8 cellular contexts compared by ENCODE assay signal in the genomic region with DNA sequence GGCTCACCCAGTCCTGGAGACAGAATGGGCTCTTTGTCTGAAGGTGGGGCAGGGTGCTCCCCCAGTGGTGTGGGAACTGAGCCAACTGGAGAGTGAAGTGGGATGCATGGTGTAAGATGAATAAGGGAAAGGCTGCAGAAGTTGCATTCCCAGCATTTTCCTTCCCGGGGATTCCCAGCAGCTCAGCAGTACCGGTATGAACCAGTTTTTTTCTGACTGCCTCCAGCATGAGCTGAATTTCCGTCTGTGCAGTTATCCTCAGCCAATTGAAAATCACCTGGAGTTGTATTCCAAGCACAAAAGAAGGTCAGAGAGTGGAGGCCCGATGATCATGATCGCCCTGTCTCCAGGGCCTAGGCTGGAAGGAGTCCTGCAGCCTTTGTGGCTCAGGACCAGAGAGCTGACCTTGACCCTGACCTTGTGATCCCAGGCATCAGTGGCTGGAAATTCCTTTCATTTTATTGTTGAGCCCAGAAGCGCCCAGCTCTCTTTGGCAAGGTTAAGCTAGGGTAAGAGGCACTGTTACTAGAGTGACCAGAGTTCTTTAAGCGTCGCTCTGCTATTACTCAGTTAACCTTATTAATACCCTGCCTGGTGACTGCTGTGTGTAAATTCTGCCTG. TPM values are rescaled to one million over a fixed set of nuclear protein-coding genes. Genes with fewer than 3 reads are reported as not detected.
DNase-seq lines count a peak whose midpoint lies in the region; ATAC-seq and TF ChIP-seq lines count a peak whose summit lies in the region.

No MANE protein-coding gene starts in this region.

- no peak for ATAC-seq in GM21825 (IDR thresholded peaks at IDR 0.05; ENCODE audit: unreplicated experiment)

- H3K9ac ChIP-seq in OCI-LY3 (ENCODE audit: low read length): peak overlapping the region; percentile 52; the same call in 1 of the 2 replicates

- H3K4me1 ChIP-seq in OCI-LY3 (ENCODE audit: low read length): peaks cover 56% of the 10 kb centered on the region
- peaks cover 39 to 70% of the 10 kb centered on the region in 2 donors for H3K4me1 ChIP-seq in thyroid gland

- no peaks in the 10 kb centered on the region for H3K27me3 ChIP-seq in OCI-LY3 (ENCODE audit: low read depth, low read length)
- no peaks in the 10 kb centered on the region for H3K27me3 ChIP-seq in thyroid gland

- no peak overlapping the region for H2AFZ ChIP-seq in OCI-LY3 (ENCODE audit: low read depth, low read length)

- intact Hi-C loops in thyroid gland (cut with DNase I): no loop called here

- H3K36me3 ChIP-seq in OCI-LY3 (replicated peaks; ENCODE audit: low read depth, low read length) (peaks cover 11% of the 10 kb centered on the region), thyroid gland (no peaks in the 10 kb centered on the region)

- TF ChIP-seq CTCF in OCI-LY3 (IDR thresholded peaks at IDR 0.05; ENCODE audit: low read depth, low read length): no peak
- no peak for TF ChIP-seq CTCF in thyroid gland (IDR thresholded peaks at IDR 0.05)

- H3K4me3 ChIP-seq in OCI-LY3 (ENCODE audit: low read length) (peak overlapping the region; percentile 61), thyroid gland (replicated peaks in 1 of 3) (no peak overlapping the region)

- H4K20me1 ChIP-seq in OCI-LY3 (ENCODE audit: insufficient read depth, low read length): no peaks in the 10 kb centered on the region

- TF ChIP-seq POLR2A in thyroid gland (IDR thresholded peaks at IDR 0.05): no peak

- peaks cover 39% of the 10 kb centered on the region for H3K79me2 ChIP-seq in OCI-LY3 (ENCODE audit: low read length)

- H3K9me3 ChIP-seq in OCI-LY3 (ENCODE audit: insufficient read depth, low read length) (no peaks in the 10 kb centered on the region), thyroid gland (no peaks in the 10 kb centered on the region)

- 16 to 19% methylated on average over 8 of the region's 8 CpGs for WGBS in thyroid gland, 2 donors

- peak; percentile 6 for DNase-seq in NCI-H187 treated with DMSO at 0.1 percent for 48 hours (lab: John Stamatoyannopoulos, UW)
- no peak for DNase-seq in NCI-H187 (lab: John Stamatoyannopoulos, UW)
- DNase-seq in dedifferentiated amniotic fluid mesenchymal stem cell (ENCODE audit: extremely low spot score): peak; percentile 70
- peak; percentile 85 to 93 for DNase-seq in lung microvascular endothelial cell (ENCODE audit: low read depth in 2 of 2)
- peak; percentile 61 to 67 for DNase-seq in thyroid gland
- no peak for DNase-seq in SK-N-DZ (ENCODE audit: low spot score)

- peak overlapping the region; percentile 97 for H3K4me2 ChIP-seq in OCI-LY3 (ENCODE audit: low read length)

- H3K27ac ChIP-seq in OCI-LY3 (ENCODE audit: low read length) (peak overlapping the region; percentile 97), thyroid gland (peak overlapping the region; percentile 79 to 82 (median 81))

RNA-seq across cellular contexts. Expression of a gene that starts 33.4 kb away (rescaled TPM):
- total RNA-seq in lung microvascular endothelial cell (28.1 and 39.9 TPM in 2 replicates), thyroid gland (100 to 1,000 TPM; 108 to 325 (median 201) TPM)
- polyA plus RNA-seq in SK-N-DZ (2014; cell fraction: cytosol; rRNA removed): 28.8 and 29.1 TPM in 2 replicates
- polyA plus RNA-seq in SK-N-DZ (2014; cell fraction: nucleus; rRNA removed): 23.4 and 36.2 TPM in 2 replicates

RNA-seq across cellular contexts. Expression of a gene that starts 57.8 kb away (rescaled TPM):
- total RNA-seq in lung microvascular endothelial cell: 50.6 and 77.8 TPM in 2 replicates
- 100 to 1,000 TPM; 240 to 522 (median 435) TPM for total RNA-seq in thyroid gland
- polyA plus RNA-seq in SK-N-DZ (2014; cell fraction: cytosol; rRNA removed): 169 and 208 TPM in 2 replicates
- polyA plus RNA-seq in SK-N-DZ (2014; cell fraction: nucleus; rRNA removed): 143 TPM in 2 replicates

Comparison
In these comparisons a context has a peak if more than half of its experiments do, and no peak if none do; other contexts are left out.
1. DNase-seq: peak in NCI-H187 treated with DMSO at 0.1 percent for 48 hours (single experiment), dedifferentiated amniotic fluid mesenchymal stem cell (single experiment), lung microvascular endothelial cell (2 of 2) and thyroid gland (2 of 2); none in NCI-H187 (0 of 2) and SK-N-DZ (single experiment).